19 cellular contexts compared by ENCODE assay signal in the genomic region with DNA sequence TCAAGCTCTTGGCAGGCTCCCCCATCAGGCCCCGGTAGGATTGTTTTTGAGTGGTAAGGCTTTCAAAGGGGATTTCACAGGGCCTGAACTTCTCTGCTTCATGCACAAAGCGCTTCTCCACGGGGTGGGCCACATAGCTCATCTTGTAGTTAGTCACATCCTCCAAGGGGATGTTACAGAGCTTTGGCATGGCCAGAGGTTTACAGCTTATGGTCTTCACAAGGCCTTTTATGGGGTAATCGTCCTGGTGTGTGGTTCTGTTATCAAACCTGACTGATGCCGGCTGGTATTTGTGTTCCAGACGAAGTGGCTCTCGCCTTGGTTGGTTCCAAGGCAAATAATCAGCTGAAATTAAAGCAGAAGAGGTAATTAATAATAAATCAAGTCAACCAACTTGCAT.
DNase-seq lines count a peak whose midpoint lies in the region; ATAC-seq and TF ChIP-seq lines count a peak whose summit lies in the region.
"Had no signal": no experiment of that assay in that cellular context is flagged by ENCODE, and none has a peak within 500 bp of the region (broad histone marks: within the 10 kb centered on the region; RNA-seq: fewer than 3 reads in every experiment).

No MANE protein-coding gene starts in this region.

- ATAC-seq in activated CD8-positive, alpha-beta T cell treated with anti-CD3 and anti-CD28 coated beads, Interleukin-2, amount 10 ng/mL, durations not matched to agents 7 days and 5 days, result no peak
- ATAC-seq in HG02798 (IDR thresholded peaks at IDR 0.05; ENCODE audit: poor library complexity, unreplicated experiment), result no peak
- ATAC-seq: GM23338 had no signal

- H3K4me1 ChIP-seq in osteoblast (ENCODE audit: insufficient read depth, low read length), result peaks cover 17% of the 10 kb centered on the region
- H3K4me1 ChIP-seq: Caco-2 had no signal

- peak overlapping the region; percentile 4 for H3K4me2 ChIP-seq in osteoblast (ENCODE audit: insufficient read depth, low read length)
- H3K4me2 ChIP-seq: GM23338 had no signal

- peak overlapping the region; percentile 57 for H3K27ac ChIP-seq in osteoblast (ENCODE audit: low read depth, low read length)

- CTCF ChIA-PET in activated CD8-positive, alpha-beta T cell treated with anti-CD3 and anti-CD28 coated beads, Interleukin-2, amount 10 ng/mL, durations not matched to agents 7 days and 5 days (lab: Charles Lee), result no interaction called here

- H3K4me1 Mint-ChIP-seq in activated CD8-positive, alpha-beta T cell treated with anti-CD3 and anti-CD28 coated beads, Interleukin-2, amount 10 ng/mL, durations not matched to agents 7 days and 5 days (ENCODE audit: low read depth), result no peaks in the 10 kb centered on the region
- H3K4me1 Mint-ChIP-seq: GM23338 had no signal

- no peaks in the 10 kb centered on the region for H3K36me3 Mint-ChIP-seq in activated CD8-positive, alpha-beta T cell treated with anti-CD3 and anti-CD28 coated beads, Interleukin-2, amount 10 ng/mL, durations not matched to agents 7 days and 5 days (ENCODE audit: low read depth)

- DNase-seq in Daoy (ENCODE audit: low read depth) (peak; percentile 38), NCI-H226 (peak; percentile 9), choroid plexus epithelial cell (ENCODE audit: low read depth) (peak; percentile 66), osteoblast (ENCODE audit: insufficient read length, low spot score, missing footprints) (no peak), NCI-H2081 (lab: John Stamatoyannopoulos, UW) (no peak), OCI-M2 (lab: John Stamatoyannopoulos, UW; ENCODE audit: unreplicated experiment) (no peak)
- no peak for DNase-seq in activated CD8-positive, alpha-beta T cell treated with anti-CD3 and anti-CD28 coated beads, Interleukin-2, amount 10 ng/mL, durations not matched to agents 7 days and 5 days
- DNase-seq: 8988T; Caco-2; CD4-positive, alpha-beta T cell; HCEC 1CT; NCI-H1092 treated with DMSO at 0.1 percent for 48 hours; NCI-H510A; NCI-H748 treated with DMSO at 0.1 percent for 48 hours; OCI-M1; RPMI8226; SHP77 treated with DMSO at 0.1 percent for 48 hours had no signal

- POLR2A ChIA-PET in activated CD8-positive, alpha-beta T cell treated with anti-CD3 and anti-CD28 coated beads, Interleukin-2, amount 10 ng/mL, durations not matched to agents 7 days and 5 days (lab: Charles Lee), result no interaction called here

- TF ChIP-seq CTCF in choroid plexus epithelial cell (conservative IDR thresholded peaks at IDR 0.05; ENCODE audit: low read depth, low read length) (no peak), osteoblast (IDR thresholded peaks at IDR 0.05; ENCODE audit: extremely low read depth, low read depth, low read length) (no peak)

- H3K9me3 Mint-ChIP-seq in activated CD8-positive, alpha-beta T cell treated with anti-CD3 and anti-CD28 coated beads, Interleukin-2, amount 10 ng/mL, durations not matched to agents 7 days and 5 days (ENCODE audit: insufficient read depth), result peaks cover 3% of the 10 kb centered on the region
- H3K9me3 Mint-ChIP-seq: CD4-positive, alpha-beta T cell; GM23338 had no signal

- H2AFZ ChIP-seq in osteoblast (ENCODE audit: low read length), result peak overlapping the region; percentile 37
- H2AFZ ChIP-seq: GM23338 had no signal

- no peak overlapping the region for H3K4me3 Mint-ChIP-seq in activated CD8-positive, alpha-beta T cell treated with anti-CD3 and anti-CD28 coated beads, Interleukin-2, amount 10 ng/mL, durations not matched to agents 7 days and 5 days
- H3K4me3 Mint-ChIP-seq: CD4-positive, alpha-beta T cell; GM23338 had no signal

- H3K4me3 ChIP-seq in choroid plexus epithelial cell (ENCODE audit: low read depth, low read length), result no peak overlapping the region
- H3K4me3 ChIP-seq in osteoblast (ENCODE audit: insufficient read depth, low read length), result no peak overlapping the region
- H3K4me3 ChIP-seq: GM23338 had no signal

- H3K79me2 ChIP-seq in osteoblast (ENCODE audit: insufficient read depth, low read length), result no peaks in the 10 kb centered on the region

- H3K27ac Mint-ChIP-seq in activated CD8-positive, alpha-beta T cell treated with anti-CD3 and anti-CD28 coated beads, Interleukin-2, amount 10 ng/mL, durations not matched to agents 7 days and 5 days, result no peak overlapping the region
- H3K27ac Mint-ChIP-seq: CD4-positive, alpha-beta T cell; GM23338 had no signal

- no peaks in the 10 kb centered on the region for H3K9me3 ChIP-seq in osteoblast (ENCODE audit: low read depth, low read length)
- H3K9me3 ChIP-seq: Caco-2 had no signal

- peaks cover 2% of the 10 kb centered on the region for H3K27me3 Mint-ChIP-seq in activated CD8-positive, alpha-beta T cell treated with anti-CD3 and anti-CD28 coated beads, Interleukin-2, amount 10 ng/mL, durations not matched to agents 7 days and 5 days (ENCODE audit: low read depth)
- H3K27me3 Mint-ChIP-seq: CD4-positive, alpha-beta T cell had no signal

- no peaks in the 10 kb centered on the region for H4K20me1 ChIP-seq in osteoblast (ENCODE audit: insufficient read depth, low read length)

- no peaks in the 10 kb centered on the region for H3K36me3 ChIP-seq in osteoblast (ENCODE audit: insufficient read depth, low read length)

- H3K27me3 ChIP-seq in osteoblast (ENCODE audit: insufficient read depth, low read length), result no peaks in the 10 kb centered on the region

Comparison
In these comparisons a context has a peak if more than half of its experiments do, and no peak if none do; other contexts are left out.
1. DNase-seq: peak in Daoy (single experiment), NCI-H226 (single experiment) and choroid plexus epithelial cell (single experiment); none in osteoblast (single experiment), activated CD8-positive, alpha-beta T cell treated with anti-CD3 and anti-CD28 coated beads, Interleukin-2, amount 10 ng/mL, durations not matched to agents 7 days and 5 days (single experiment), NCI-H2081 (0 of 2) and OCI-M2 (single experiment).